ENCODE assay signal across 25 cellular contexts in genomic region chr11:87366346-87366745, GRCh38.
"Had no signal": no experiment of that assay in that cellular context is flagged by ENCODE, and none has a peak within 500 bp of the region (broad histone marks: within the 10 kb centered on the region; RNA-seq: fewer than 3 reads in every experiment).

No MANE protein-coding gene starts in this region.

- FAIRE-seq: keratinocyte, pancreas had no signal

- H3K9me3 ChIP-seq: lower lobe of right lung, pancreas, prostate gland, suprapubic skin, thoracic aorta, tibial artery, uterus had no signal

- H3K36me3 ChIP-seq: lower lobe of right lung, pancreas, prostate gland, suprapubic skin, thoracic aorta, tibial artery, uterus had no signal

- ATAC-seq: left lobe of liver; lower lobe of right lung; naive thymus-derived CD8-positive, alpha-beta T cell; pancreas; right cardiac atrium; sciatic nerve; stimulated activated naive B cell treated with anti-CD40 and anti-IgM and Interleukin-4, amounts not matched to agents 10 μg/mL and 1 μg/mL and 100 μg/mL, for 72 hours had no signal

- DNase-seq: hippocampal formation; kidney glomerular epithelial cell; left cardiac atrium; lower lobe of right lung; mesenchymal stem cell; naive thymus-derived CD8-positive, alpha-beta T cell; nucleus accumbens; pancreas; posterior cingulate gyrus; retina; right cardiac atrium; stimulated activated CD4-positive, alpha-beta T cell treated with anti-CD3 and anti-CD28 coated beads, Interleukin-1b, Interleukin-23, amount 100 ng/mL, for 48 hours; stimulated activated CD4-positive, alpha-beta T cell treated with anti-CD3 and anti-CD28 coated beads, Interleukin-2, amount 100 ng/mL, for 48 hours; stimulated activated CD4-positive, alpha-beta T cell treated with anti-CD3 and anti-CD28 coated beads, Interleukin-4, amount 100 ng/mL, for 4 hours; stimulated activated CD8-positive, alpha-beta memory T cell treated with anti-CD3 and anti-CD28 coated beads, Interleukin-4, amount 100 ng/mL, for 48 hours; stimulated activated naive B cell treated with anti-CD40 and anti-IgM and Interleukin-4, amounts not matched to agents 10 μg/mL and 1 μg/mL and 100 μg/mL, for 72 hours; tibial artery; uterus had no signal

- H3K27me3 ChIP-seq: pancreas, suprapubic skin, tibial artery, uterus had no signal

- H3K4me3 ChIP-seq: lower lobe of right lung, pancreas, prostate gland, skin epidermis, suprapubic skin, thoracic aorta, tibial artery, uterus had no signal

- H3K27ac ChIP-seq: lower lobe of right lung, pancreas, prostate gland, skin epidermis, suprapubic skin, thoracic aorta, tibial artery, uterus had no signal

- H3K4me1 ChIP-seq: lower lobe of right lung, pancreas, prostate gland, suprapubic skin, tibial artery, uterus had no signal
